In genomic region chr5:181186902-181187499, GRCh38 we compare ENCODE assay signal across 9 cellular contexts. TPM values are rescaled to one million over a fixed set of nuclear protein-coding genes. Genes with fewer than 3 reads are reported as not detected.
DNase-seq lines count a peak whose midpoint lies in the region; ATAC-seq and TF ChIP-seq lines count a peak whose summit lies in the region.
"Had no signal": no experiment of that assay in that cellular context is flagged by ENCODE, and none has a peak within 500 bp of the region (broad histone marks: within the 10 kb centered on the region; RNA-seq: fewer than 3 reads in every experiment).

No MANE protein-coding gene starts in this region.

- peaks cover 34% of the 10 kb centered on the region for H3K27me3 Mint-ChIP-seq in brain
- H3K27me3 Mint-ChIP-seq in naive thymus-derived CD4-positive, alpha-beta T cell, result peaks cover 0 to 26% (median 0%) of the 10 kb centered on the region in 5 donors

- H3K27ac Mint-ChIP-seq in brain, result peak overlapping the region in 4 of 5 experiments; percentile 91 to 99 (median 93)
- peak overlapping the region; percentile 53 to 100 (median 98) for H3K27ac Mint-ChIP-seq in naive thymus-derived CD4-positive, alpha-beta T cell

- H3K4me3 Mint-ChIP-seq in brain, result peak overlapping the region; percentile 97 to 100 (median 99)
- H3K4me3 Mint-ChIP-seq in naive thymus-derived CD4-positive, alpha-beta T cell, result peak overlapping the region in 7 of 10 donors; percentile 19 to 99 (median 95)

- CTCF ChIA-PET in naive thymus-derived CD4-positive, alpha-beta T cell (lab: Charles Lee), result no interaction called here

- DNase-seq in BE2C (peak; percentile 54), HT1080 (ENCODE audit: low read depth) (peak; percentile 46), KG1 (lab: John Stamatoyannopoulos, UW) (no peak)
- DNase-seq in naive thymus-derived CD4-positive, alpha-beta T cell, result no peak
- DNase-seq in stimulated activated naive CD4-positive, alpha-beta T cell (lab: John Stamatoyannopoulos, UW), result no peak
- DNase-seq in central memory CD4-positive, alpha-beta T cell, result no peak
- DNase-seq: NCI-H510A treated with DMSO at 0.1 percent for 48 hours had no signal

- TF ChIP-seq CTCF in BE2C (IDR thresholded peaks at IDR 0.05; ENCODE audit: low read depth, low read length) (no peak), brain (conservative IDR thresholded peaks at IDR 0.05) (no peak)

- peaks cover 3 to 29% (median 4%) of the 10 kb centered on the region in 5 experiments for H3K9me3 Mint-ChIP-seq in brain
- H3K9me3 Mint-ChIP-seq in naive thymus-derived CD4-positive, alpha-beta T cell, result peaks cover 0 to 35% (median 4%) of the 10 kb centered on the region in 11 donors

- H3K27me3 ChIP-seq in BE2C, result no peaks in the 10 kb centered on the region
- no peaks in the 10 kb centered on the region for H3K27me3 ChIP-seq in naive thymus-derived CD4-positive, alpha-beta T cell (ENCODE audit: control insufficient read depth in 2 of 2, insufficient read depth in 2 of 2, low read length in 2 of 2)

- H3K4me3 ChIP-seq in BE2C (ENCODE audit: low read depth, low read length), result peak overlapping the region; percentile 86
- H3K4me3 ChIP-seq in naive thymus-derived CD4-positive, alpha-beta T cell (ENCODE audit: low read length), result no peak overlapping the region

- H3K36me3 ChIP-seq in BE2C, result no peaks in the 10 kb centered on the region
- peaks cover 0 to 17% (median 0%) of the 10 kb centered on the region in 3 experiments for H3K36me3 ChIP-seq in naive thymus-derived CD4-positive, alpha-beta T cell (ENCODE audit: control insufficient read depth in 2 of 3, insufficient read depth in 3 of 3, low read length in 3 of 3)

- H3K4me1 ChIP-seq in BE2C, result peaks cover 2% of the 10 kb centered on the region; the same call in 1 of the 2 replicates
- H3K4me1 ChIP-seq in naive thymus-derived CD4-positive, alpha-beta T cell (ENCODE audit: control insufficient read depth in 2 of 2, insufficient read depth in 2 of 2, low read length in 2 of 2), result peaks cover 3 to 8% of the 10 kb centered on the region in 2 donors

- no peak overlapping the region for H3K27ac ChIP-seq in naive thymus-derived CD4-positive, alpha-beta T cell (ENCODE audit: low read depth, low read length)

- no peak for ATAC-seq in naive thymus-derived CD4-positive, alpha-beta T cell
- ATAC-seq in HG03039 (IDR thresholded peaks at IDR 0.05; ENCODE audit: unreplicated experiment), result no peak

- H3K36me3 Mint-ChIP-seq in brain, result no peaks in the 10 kb centered on the region
- H3K36me3 Mint-ChIP-seq in naive thymus-derived CD4-positive, alpha-beta T cell, result peaks cover 0 to 18% (median 0%) of the 10 kb centered on the region in 5 donors

- intact Hi-C loops in naive thymus-derived CD4-positive, alpha-beta T cell (cut with micrococcal nuclease), result no loop called here

- peaks cover 33% of the 10 kb centered on the region for H3K4me1 Mint-ChIP-seq in brain
- peaks cover 12 to 68% (median 43%) of the 10 kb centered on the region in 7 donors for H3K4me1 Mint-ChIP-seq in naive thymus-derived CD4-positive, alpha-beta T cell

- POLR2A ChIA-PET in naive thymus-derived CD4-positive, alpha-beta T cell (lab: Charles Lee), result interaction anchor here (0.9 to 8.7 kb wide), 6 partner anchors 18 to 378 kb away, joined by 3 to 259 read pairs (median 76); partner anchors contain the start of genes RACK1, TRIM41, TRIM52 and TRIM7

- no peaks in the 10 kb centered on the region for H3K9me3 ChIP-seq in BE2C
- H3K9me3 ChIP-seq in naive thymus-derived CD4-positive, alpha-beta T cell (ENCODE audit: control insufficient read depth in 2 of 3, low read length in 3 of 3), result no peaks in the 10 kb centered on the region

RNA-seq across cellular contexts. Expression of gene TRIM7, which starts 18.0 kb away (rescaled TPM):
- polyA plus RNA-seq in BE2C (2012; ENCODE audit: insufficient read depth, insufficient read length, low read depth), result 3.2 TPM
- 12.6 and 15.4 TPM in 2 replicates for total RNA-seq in HT1080 (2014; rRNA removed; shearing (Covaris generic))
- 9.8 and 12.4 TPM in 2 replicates for polyA plus RNA-seq in HT1080 (2015; cell fraction: cytosol; rRNA removed)
- 7.8 and 9.8 TPM in 2 replicates for polyA plus RNA-seq in HT1080 (2015; cell fraction: nucleus; rRNA removed)
- 0.22 TPM for polyA plus RNA-seq in brain (ENCODE audit: insufficient read depth, low read depth, low replicate concordance)
- 1 to 10 TPM; 1.1 to 6.1 (median 3.6) TPM for total RNA-seq in naive thymus-derived CD4-positive, alpha-beta T cell
- polyA plus RNA-seq in naive thymus-derived CD4-positive, alpha-beta T cell, result under 1 TPM in 1 of 2 donors, not detected in 1; 0.28 TPM

RNA-seq across cellular contexts. Expression of gene TRIM41, which starts 36.1 kb away (rescaled TPM):
- polyA plus RNA-seq in BE2C (2012; ENCODE audit: insufficient read depth, insufficient read length, low read depth), result 80.4 TPM
- total RNA-seq in HT1080 (2014; rRNA removed; shearing (Covaris generic)), result 19.1 and 29.1 TPM in 2 replicates
- 16.6 and 18.4 TPM in 2 replicates for polyA plus RNA-seq in HT1080 (2015; cell fraction: cytosol; rRNA removed)
- 78.9 and 84.8 TPM in 2 replicates for polyA plus RNA-seq in HT1080 (2015; cell fraction: nucleus; rRNA removed)
- 33.0 TPM for polyA plus RNA-seq in brain (ENCODE audit: insufficient read depth, low read depth, low replicate concordance)
- total RNA-seq in naive thymus-derived CD4-positive, alpha-beta T cell, result 10 to 100 TPM; 27.3 to 36.5 (median 32.6) TPM
- 1 to 10 TPM in 1 of 2 donors, under 1 TPM in 1; 0.72 to 1.1 TPM for polyA plus RNA-seq in naive thymus-derived CD4-positive, alpha-beta T cell

RNA-seq across cellular contexts. Expression of gene OR2V2, which starts 39.6 kb away (rescaled TPM):
- not detected for polyA plus RNA-seq in BE2C (2012; ENCODE audit: insufficient read depth, insufficient read length, low read depth)
- total RNA-seq in HT1080 (2014; rRNA removed; shearing (Covaris generic)), result not detected in 2 replicates
- polyA plus RNA-seq in HT1080 (2015; cell fraction: cytosol; rRNA removed), result not detected in 2 replicates
- polyA plus RNA-seq in HT1080 (2015; cell fraction: nucleus; rRNA removed), result not detected in 2 replicates
- polyA plus RNA-seq in brain (ENCODE audit: insufficient read depth, low read depth, low replicate concordance), result not detected
- not detected for total RNA-seq in naive thymus-derived CD4-positive, alpha-beta T cell
- polyA plus RNA-seq in naive thymus-derived CD4-positive, alpha-beta T cell, result not detected

RNA-seq across cellular contexts. Expression of gene OR2V1, which starts 56.0 kb away (rescaled TPM):
- not detected for polyA plus RNA-seq in BE2C (2012; ENCODE audit: insufficient read depth, insufficient read length, low read depth)
- total RNA-seq in HT1080 (2014; rRNA removed; shearing (Covaris generic)), result not detected in 2 replicates
- polyA plus RNA-seq in HT1080 (2015; cell fraction: cytosol; rRNA removed), result not detected in 2 replicates
- not detected in 2 replicates for polyA plus RNA-seq in HT1080 (2015; cell fraction: nucleus; rRNA removed)
- not detected for polyA plus RNA-seq in brain (ENCODE audit: insufficient read depth, low read depth, low replicate concordance)
- total RNA-seq in naive thymus-derived CD4-positive, alpha-beta T cell, result not detected
- not detected for polyA plus RNA-seq in naive thymus-derived CD4-positive, alpha-beta T cell

RNA-seq across cellular contexts. Expression of gene RACK1, which starts 56.7 kb away (rescaled TPM):
- 2,500 TPM for polyA plus RNA-seq in BE2C (2012; ENCODE audit: insufficient read depth, insufficient read length, low read depth)
- total RNA-seq in HT1080 (2014; rRNA removed; shearing (Covaris generic)), result 7,519 and 7,681 TPM in 2 replicates
- polyA plus RNA-seq in HT1080 (2015; cell fraction: cytosol; rRNA removed), result 5,041 and 5,226 TPM in 2 replicates
- 3,099 and 3,214 TPM in 2 replicates for polyA plus RNA-seq in HT1080 (2015; cell fraction: nucleus; rRNA removed)
- 2,812 TPM for polyA plus RNA-seq in brain (ENCODE audit: insufficient read depth, low read depth, low replicate concordance)
- total RNA-seq in naive thymus-derived CD4-positive, alpha-beta T cell, result 1,000 to 10,000 TPM; 1,703 to 2,739 (median 2,322) TPM
- 1,000 to 10,000 TPM; 2,748 to 2,829 TPM for polyA plus RNA-seq in naive thymus-derived CD4-positive, alpha-beta T cell

Comparison
In these comparisons a context has a peak if more than half of its experiments do, and no peak if none do; other contexts are left out.
1. DNase-seq: peak in BE2C (single experiment) and HT1080 (single experiment); none in naive thymus-derived CD4-positive, alpha-beta T cell (0 of 9), stimulated activated naive CD4-positive, alpha-beta T cell (0 of 6), central memory CD4-positive, alpha-beta T cell (single experiment) and KG1 (single experiment).